Comparison of ENCODE assay signal across 10 cellular contexts in the genomic region with DNA sequence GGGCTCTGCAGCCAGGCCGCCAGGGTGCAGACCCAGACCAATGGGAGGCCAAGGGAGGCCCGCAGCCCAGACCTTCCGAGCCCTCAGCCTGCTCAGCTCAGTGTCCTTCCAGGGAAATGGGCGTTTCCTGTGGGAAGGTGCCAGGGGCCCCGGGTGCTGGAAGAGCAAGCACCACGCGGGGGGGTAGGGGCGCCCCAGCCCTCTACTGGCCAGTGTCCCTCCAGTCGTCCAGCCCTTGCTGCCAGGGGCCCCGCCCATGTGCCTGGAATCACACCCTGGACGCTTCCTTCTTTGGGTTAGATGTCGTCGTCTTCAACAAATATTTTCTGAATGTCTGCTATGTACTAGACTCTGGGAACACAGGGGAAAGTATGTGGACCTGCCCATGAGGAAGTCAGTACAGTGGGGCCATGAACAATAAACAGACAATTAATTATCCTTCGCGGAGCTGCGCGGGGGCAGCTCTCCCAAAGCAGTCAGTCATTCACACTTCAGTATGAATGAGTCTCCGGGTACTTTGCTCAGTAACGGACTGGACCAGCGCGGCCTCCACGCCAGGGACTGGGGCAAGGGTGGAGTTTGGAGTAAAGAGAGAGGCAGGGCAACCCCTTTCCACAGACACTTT.
DNase-seq lines count a peak whose midpoint lies in the region; ATAC-seq and TF ChIP-seq lines count a peak whose summit lies in the region.
"Had no signal": no experiment of that assay in that cellular context is flagged by ENCODE, and none has a peak within 500 bp of the region (broad histone marks: within the 10 kb centered on the region; RNA-seq: fewer than 3 reads in every experiment).

No MANE protein-coding gene starts in this region.

- TF ChIP-seq CTCF in Calu3 (IDR thresholded peaks at IDR 0.05; ENCODE audit: unreplicated experiment) (peak; percentile 28), astrocyte of the cerebellum (IDR thresholded peaks at IDR 0.05; ENCODE audit: low read depth, low read length, missing control alignments) (no peak)

- no TSS peak for BruUV-seq in Calu3 (replicated peaks; lab: Mats Ljungman, UMichigan)

- in situ Hi-C loops in astrocyte of the cerebellum (cut with HindIII; ENCODE audit: low sequenced_read_pairs): no loop called here

- peak overlapping the region; percentile 26 for H3K27ac Mint-ChIP-seq in Calu3 (ENCODE audit: unreplicated experiment)
- H3K27ac Mint-ChIP-seq: H9 had no signal

- DNase-seq in Calu3: peak; percentile 77
- peak; percentile 28 for DNase-seq in astrocyte of the cerebellum (ENCODE audit: low read depth)
- peak; percentile 42 for DNase-seq in hepatic stellate cell (ENCODE audit: low spot score)
- peak; percentile 84 for DNase-seq in sciatic nerve (ENCODE audit: low spot score)
- DNase-seq in NCI-H774 (lab: John Stamatoyannopoulos, UW): no peak
- DNase-seq in C1 segment of cervical spinal cord (lab: John Stamatoyannopoulos, UW): no peak
- no peak for DNase-seq in GM19240 (ENCODE audit: insufficient read length, low spot score)
- DNase-seq: activated CD4-positive, CD25-positive, alpha-beta regulatory T cell treated with anti-CD3 and anti-CD28 coated beads, Interleukin-2, amount 50 U/mL, for 72 hours; H9 had no signal

- CTCF ChIA-PET in Calu3 (lab: Charles Lee): interaction anchor here (1.0 to 1.4 kb wide), 2 partner anchors 12 to 47 kb away, joined by 3 to 4 read pairs; no protein-coding TSS in a partner anchor

- ATAC-seq in sciatic nerve: peak; percentile 83
- no peak for ATAC-seq in GM21367 (IDR thresholded peaks at IDR 0.05; ENCODE audit: unreplicated experiment)

- no peaks in the 10 kb centered on the region for H3K36me3 Mint-ChIP-seq in Calu3 (ENCODE audit: insufficient read depth, unreplicated experiment)

- intact Hi-C loops in Calu3 (cut with micrococcal nuclease; ENCODE audit: unreplicated experiment): no loop called here
- intact Hi-C loops in sciatic nerve (cut with DNase I): no loop called here

- peak overlapping the region; percentile 36 for H3K4me3 Mint-ChIP-seq in Calu3 (ENCODE audit: low read depth, unreplicated experiment)
- H3K4me3 Mint-ChIP-seq: H9 had no signal

- peaks cover 29% of the 10 kb centered on the region for H3K9me3 Mint-ChIP-seq in Calu3 (ENCODE audit: low read depth, unreplicated experiment)

- H3K4me3 ChIP-seq in astrocyte of the cerebellum (ENCODE audit: low read depth, low read length): no peak overlapping the region

- peaks cover 21% of the 10 kb centered on the region for H3K4me1 Mint-ChIP-seq in Calu3 (ENCODE audit: low read depth, unreplicated experiment)

- peaks cover 37% of the 10 kb centered on the region for H3K27me3 Mint-ChIP-seq in Calu3 (ENCODE audit: unreplicated experiment)

Comparison
In these comparisons a context has a peak if more than half of its experiments do, and no peak if none do; other contexts are left out.
1. DNase-seq: peak in Calu3 (single experiment), astrocyte of the cerebellum (single experiment), hepatic stellate cell (single experiment) and sciatic nerve (single experiment); none in NCI-H774 (single experiment), C1 segment of cervical spinal cord (0 of 14) and GM19240 (single experiment).